ENCODE assay signal across 20 cellular contexts in the genomic region with DNA sequence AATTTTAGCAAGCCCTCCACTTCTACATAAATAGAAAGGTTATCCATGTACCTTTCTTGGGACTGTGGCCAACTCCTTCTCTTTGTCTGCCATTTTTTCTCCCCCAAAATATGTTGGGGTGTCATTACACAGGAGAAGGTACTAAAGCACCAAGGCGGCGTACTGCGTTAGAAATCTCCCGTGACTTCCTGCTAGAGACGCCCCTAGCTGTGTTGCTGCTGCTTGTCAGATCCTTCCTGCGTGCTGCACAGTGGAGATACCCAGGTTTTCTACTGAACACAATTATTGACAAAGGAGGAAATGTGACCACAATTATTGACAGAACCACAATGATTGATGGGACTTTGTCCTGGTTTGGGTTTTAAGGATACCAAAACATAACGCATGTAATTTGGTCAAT.
DNase-seq lines count a peak whose midpoint lies in the region; ATAC-seq, FAIRE-seq and TF ChIP-seq lines count a peak whose summit lies in the region.
"Had no signal": no experiment of that assay in that cellular context is flagged by ENCODE, and none has a peak within 500 bp of the region (broad histone marks: within the 10 kb centered on the region; RNA-seq: fewer than 3 reads in every experiment).

No MANE protein-coding gene starts in this region.

- no peak overlapping the region for H4K91ac ChIP-seq in H1 (replicated peaks; ENCODE audit: insufficient read length, low read length)

- peak; percentile 6 for DNase-seq in stimulated activated CD4-positive, alpha-beta T cell treated with anti-CD3 and anti-CD28 coated beads, Interleukin-12 subunit alpha, Interleukin-12 subunit beta, amount 100 ng/mL, for 4 hours
- DNase-seq in stimulated activated CD4-positive, alpha-beta T cell treated with anti-CD3 and anti-CD28 coated beads, Interleukin-2, amount 100 ng/mL, for 48 hours: no peak
- peak; percentile 38 for DNase-seq in activated CD8-positive, alpha-beta T cell treated with anti-CD3 and anti-CD28 coated beads, Interleukin-2, amount 10 ng/mL, durations not matched to agents 7 days and 5 days
- no peak for DNase-seq in H1 (ENCODE audit: low read depth in 1 of 2, low spot score in 2 of 2)
- DNase-seq in substantia nigra (lab: John Stamatoyannopoulos, UW): no peak
- no peak for DNase-seq in RPMI8226
- no peak for DNase-seq in SW480 (ENCODE audit: low spot score)
- DNase-seq in NCI-H2107 (lab: John Stamatoyannopoulos, UW): no peak
- DNase-seq: dermis blood vessel endothelial cell, DMS79, foreskin keratinocyte, HCEC 1CT, mesenchymal stem cell, NCI-H1105, posterior cingulate gyrus had no signal

- no peak overlapping the region for H2AK5ac ChIP-seq in H1 (ENCODE audit: low read depth, low read length)

- peaks cover 7% of the 10 kb centered on the region for H3K4me1 Mint-ChIP-seq in activated CD8-positive, alpha-beta T cell treated with anti-CD3 and anti-CD28 coated beads, Interleukin-2, amount 10 ng/mL, durations not matched to agents 7 days and 5 days (ENCODE audit: low read depth)
- H3K4me1 Mint-ChIP-seq: nephron had no signal

- no peak overlapping the region for H2BK5ac ChIP-seq in H1 (ENCODE audit: low read depth, low read length)

- peak; percentile 69 for ATAC-seq in activated CD8-positive, alpha-beta T cell treated with anti-CD3 and anti-CD28 coated beads, Interleukin-2, amount 10 ng/mL, durations not matched to agents 7 days and 5 days
- ATAC-seq: foreskin keratinocyte, Right ventricle myocardium inferior had no signal

- H2BK15ac ChIP-seq in H1 (ENCODE audit: low read length): no peak overlapping the region

- no peak overlapping the region for H3K9ac ChIP-seq in H1 (replicated peaks in 1 of 4; ENCODE audit: extremely low read depth in 1 of 4, low read depth in 3 of 4, low read length in 3 of 4)

- TF ChIP-seq RAD21 in H1 (IDR thresholded peaks at IDR 0.05 in 1 of 2, conservative IDR thresholded peaks at IDR 0.05 in 1 of 2; ENCODE audit: low read depth in 2 of 2, low read length in 2 of 2): no peak

- H3K23me2 ChIP-seq in H1 (ENCODE audit: low read depth, low read length): no peaks in the 10 kb centered on the region

- TF ChIP-seq CTCF in H1 (IDR thresholded peaks at IDR 0.05; ENCODE audit: control extremely low read depth in 1 of 3, insufficient read depth in 1 of 3, low read depth in 1 of 3, low read length in 3 of 3): no peak

- no peak overlapping the region for H3K4me3 ChIP-seq in H1 (ENCODE audit: extremely low read depth in 1 of 4, insufficient read depth in 2 of 4, low read depth in 3 of 4, low read length in 4 of 4)

- H2BK20ac ChIP-seq in H1 (ENCODE audit: low read length): no peak overlapping the region

- no peak overlapping the region for H3K4ac ChIP-seq in H1 (replicated peaks; ENCODE audit: insufficient read length, low read depth, low read length)

- CTCF ChIA-PET in activated CD8-positive, alpha-beta T cell treated with anti-CD3 and anti-CD28 coated beads, Interleukin-2, amount 10 ng/mL, durations not matched to agents 7 days and 5 days (lab: Charles Lee): interaction anchor here (1.1 to 3.8 kb wide), 2 partner anchors 22 to 287 kb away, joined by 3 to 38 read pairs; no protein-coding TSS in a partner anchor
- CTCF ChIA-PET in H1 (lab: Charles Lee; ENCODE audit: partially characterized antibody): interaction anchor here (3.6 kb wide), 1 partner anchor 287 kb away, joined by 25 read pairs; no protein-coding TSS in a partner anchor

- H4K5ac ChIP-seq in H1 (ENCODE audit: insufficient read length, low read depth, low read length): no peak overlapping the region

- POLR2A ChIA-PET in activated CD8-positive, alpha-beta T cell treated with anti-CD3 and anti-CD28 coated beads, Interleukin-2, amount 10 ng/mL, durations not matched to agents 7 days and 5 days (lab: Charles Lee): interaction anchor here (0.7 kb wide), 1 partner anchor 14 kb away, joined by 4 read pairs; no protein-coding TSS in a partner anchor
- POLR2A ChIA-PET in H1 (lab: Charles Lee; ENCODE audit: partially characterized antibody): no interaction called here

- H3K4me2 ChIP-seq in H1 (ENCODE audit: insufficient read depth in 1 of 2, low read depth in 2 of 2, low read length in 2 of 2): no peak overlapping the region

- H3K27me3 Mint-ChIP-seq in activated CD8-positive, alpha-beta T cell treated with anti-CD3 and anti-CD28 coated beads, Interleukin-2, amount 10 ng/mL, durations not matched to agents 7 days and 5 days (ENCODE audit: low read depth): no peaks in the 10 kb centered on the region

- H3K27me3 ChIP-seq in H1 (replicated peaks in 1 of 4; ENCODE audit: control insufficient read depth in 3 of 4, extremely low read depth in 1 of 4, insufficient read depth in 3 of 4, low read length in 3 of 4): no peaks in the 10 kb centered on the region
- H3K27me3 ChIP-seq: foreskin keratinocyte had no signal

- WGBS in H1 (ENCODE audit: extremely low coverage in 1 of 2, insufficient coverage in 1 of 2, insufficient read length in 1 of 2, insufficient replicate concordance in 2 of 2, low coverage in 1 of 2, low lambda C conversion rate in 2 of 2, missing lambda C conversion rate in 1 of 2), 2 experiments: 94% methylated on average over 7 of the region's 7 CpGs; no CpG with 5 or more reads in 1 of the 2 experiments

- H2BK120ac ChIP-seq in H1 (replicated peaks; ENCODE audit: low read depth, low read length): no peak overlapping the region

- no peak for TF ChIP-seq EP300 in H1 (IDR thresholded peaks at IDR 0.05; ENCODE audit: borderline replicate concordance in 1 of 2, low read depth in 2 of 2, low read length in 2 of 2)

- H3K4me1 ChIP-seq in H1 (replicated peaks in 1 of 4; ENCODE audit: control insufficient read depth in 3 of 4, insufficient read depth in 4 of 4, low read length in 3 of 4): no peaks in the 10 kb centered on the region; a peak in 1 of 7 replicates
- H3K4me1 ChIP-seq: foreskin keratinocyte had no signal

- no peak overlapping the region for H3K4me3 Mint-ChIP-seq in activated CD8-positive, alpha-beta T cell treated with anti-CD3 and anti-CD28 coated beads, Interleukin-2, amount 10 ng/mL, durations not matched to agents 7 days and 5 days
- H3K4me3 Mint-ChIP-seq: nephron; T-helper 1 cell treated with Interleukin-12 subunit alpha and Interleukin-12 subunit beta and Interleukin-4 antibody, amounts not matched to agents 30 μg/mL and 1 μg/mL, for 36 hours had no signal

- H2AFZ ChIP-seq in H1 (ENCODE audit: low read length): no peak overlapping the region

- no peak overlapping the region for H3K14ac ChIP-seq in H1 (ENCODE audit: insufficient read length)

- H3K27ac ChIP-seq in H1 (ENCODE audit: low read depth, low read length): no peak overlapping the region
- H3K27ac ChIP-seq in substantia nigra (ENCODE audit: low read depth, low read length, poor library complexity, severe bottlenecking): no peak overlapping the region
- H3K27ac ChIP-seq: epithelial cell of prostate, foreskin keratinocyte, VCaP had no signal

- H3K36me3 Mint-ChIP-seq in activated CD8-positive, alpha-beta T cell treated with anti-CD3 and anti-CD28 coated beads, Interleukin-2, amount 10 ng/mL, durations not matched to agents 7 days and 5 days (ENCODE audit: low read depth): no peaks in the 10 kb centered on the region

- no peaks in the 10 kb centered on the region for H3K9me3 Mint-ChIP-seq in activated CD8-positive, alpha-beta T cell treated with anti-CD3 and anti-CD28 coated beads, Interleukin-2, amount 10 ng/mL, durations not matched to agents 7 days and 5 days (ENCODE audit: insufficient read depth)
- H3K9me3 Mint-ChIP-seq: T-helper 1 cell treated with Interleukin-12 subunit alpha and Interleukin-12 subunit beta and Interleukin-4 antibody, amounts not matched to agents 30 μg/mL and 1 μg/mL, for 36 hours had no signal

- no peak overlapping the region for H3K56ac ChIP-seq in H1 (replicated peaks; ENCODE audit: insufficient read length, low read depth, low read length)

- no peak overlapping the region for H4K8ac ChIP-seq in H1 (ENCODE audit: extremely low read depth, insufficient read depth, low read length)

- TF ChIP-seq POLR2A in H1 (IDR thresholded peaks at IDR 0.05; ENCODE audit: control extremely low read depth in 1 of 2, low read depth in 2 of 2, low read length in 2 of 2): no peak

- peak; percentile 39 for FAIRE-seq in H1 (lab: Jason Lieb, UNC)

- no peaks in the 10 kb centered on the region for H3K79me2 ChIP-seq in H1 (ENCODE audit: control insufficient read depth in 1 of 2, insufficient read depth in 2 of 2, low read length in 2 of 2)

- H4K20me1 ChIP-seq in H1 (replicated peaks in 1 of 2; ENCODE audit: control insufficient read depth in 1 of 2, insufficient read depth in 2 of 2, low read length in 2 of 2): no peaks in the 10 kb centered on the region

- no peak overlapping the region for H3K18ac ChIP-seq in H1 (ENCODE audit: extremely low read depth, low read length)

- H2BK12ac ChIP-seq in H1 (ENCODE audit: low read depth, low read length): no peak overlapping the region

- H3K27ac Mint-ChIP-seq in activated CD8-positive, alpha-beta T cell treated with anti-CD3 and anti-CD28 coated beads, Interleukin-2, amount 10 ng/mL, durations not matched to agents 7 days and 5 days: peak overlapping the region; percentile 9
- H3K27ac Mint-ChIP-seq: nephron; T-helper 1 cell treated with Interleukin-12 subunit alpha and Interleukin-12 subunit beta and Interleukin-4 antibody, amounts not matched to agents 30 μg/mL and 1 μg/mL, for 36 hours had no signal

- H3K36me3 ChIP-seq in H1 (ENCODE audit: control insufficient read depth in 2 of 4, insufficient read depth in 4 of 4, low read length in 3 of 4): no peaks in the 10 kb centered on the region

- H3K9me3 ChIP-seq in H1 (ENCODE audit: insufficient read depth in 2 of 2, low read depth in 1 of 2, low read length in 1 of 2): no peaks in the 10 kb centered on the region

- H3K79me1 ChIP-seq in H1 (ENCODE audit: low read depth, low read length): no peaks in the 10 kb centered on the region

- H3K23ac ChIP-seq in H1 (ENCODE audit: insufficient read length): no peak overlapping the region

TF ChIP-seq in H1, 55 proteins besides CTCF, POLR2A, EP300 and RAD21 (continues in another document):
- TF ChIP-seq CEBPB (IDR thresholded peaks at IDR 0.05; ENCODE audit: low read depth, low read length): no peak
- no peak for TF ChIP-seq FOSL1 (IDR thresholded peaks at IDR 0.05; ENCODE audit: insufficient read depth, low read depth, low read length)
- TF ChIP-seq RBBP5 (IDR thresholded peaks at IDR 0.05; ENCODE audit: borderline replicate concordance, low read depth, low read length): no peak
- TF ChIP-seq SRF (IDR thresholded peaks at IDR 0.05; ENCODE audit: low read depth, low read length): no peak
- TF ChIP-seq SUZ12 (IDR thresholded peaks at IDR 0.05; ENCODE audit: low read length): no peak
- TF ChIP-seq TAF7 (optimal IDR thresholded peaks at IDR 0.05; ENCODE audit: borderline replicate concordance, low read depth, low read length): no peak
- no peak for TF ChIP-seq CBX5 (IDR thresholded peaks at IDR 0.05; ENCODE audit: low read depth, low read length)
- TF ChIP-seq BRCA1 (IDR thresholded peaks at IDR 0.05; ENCODE audit: low read depth, low read length): no peak
- TF ChIP-seq POLR2AphosphoS5 (IDR thresholded peaks at IDR 0.05; ENCODE audit: low read depth, low read length): no peak
- TF ChIP-seq RXRA (IDR thresholded peaks at IDR 0.05; ENCODE audit: insufficient read depth, low read depth, low read length): no peak

Comparison
In these comparisons a context has a peak if more than half of its experiments do, and no peak if none do; other contexts are left out.
1. DNase-seq: peak in stimulated activated CD4-positive, alpha-beta T cell treated with anti-CD3 and anti-CD28 coated beads, Interleukin-12 subunit alpha, Interleukin-12 subunit beta, amount 100 ng/mL, for 4 hours (single experiment) and activated CD8-positive, alpha-beta T cell treated with anti-CD3 and anti-CD28 coated beads, Interleukin-2, amount 10 ng/mL, durations not matched to agents 7 days and 5 days (single experiment); none in stimulated activated CD4-positive, alpha-beta T cell treated with anti-CD3 and anti-CD28 coated beads, Interleukin-2, amount 100 ng/mL, for 48 hours (0 of 2), H1 (0 of 2), substantia nigra (0 of 49), RPMI8226 (single experiment), SW480 (single experiment) and NCI-H2107 (single experiment).